ENCODE assay signal across 8 cellular contexts in genomic region chr20:45971675-45972499, GRCh38. TPM values are rescaled to one million over a fixed set of nuclear protein-coding genes. Genes with fewer than 3 reads are reported as not detected.
DNase-seq lines count a peak whose midpoint lies in the region; ATAC-seq and TF ChIP-seq lines count a peak whose summit lies in the region.

TSS of gene ZNF335 (minus strand) at chr20:45972203. CDS start at chr20:45971410, 793 bp downstream.

- no peak for TF ChIP-seq CTCF in C4-2B (conservative IDR thresholded peaks at IDR 0.05)

- DNase-seq in NCI-H748 (lab: John Stamatoyannopoulos, UW; ENCODE audit: unreplicated experiment): peak; percentile 92
- peak; percentile 93 for DNase-seq in activated CD4-positive, alpha-beta T cell treated with anti-CD3 and anti-CD28 coated beads, Interleukin-2, amount 50 U/mL, for 1 hour
- peak; percentile 90 for DNase-seq in dedifferentiated amniotic fluid mesenchymal stem cell (ENCODE audit: extremely low spot score)
- DNase-seq in left lobe of liver (ENCODE audit: low spot score): peak; percentile 96
- DNase-seq in stimulated activated CD4-positive, alpha-beta T cell treated with anti-CD3 and anti-CD28 coated beads, Interleukin-2, amount 100 ng/mL, for 4 hours (ENCODE audit: low read depth): peak; percentile 90

- ATAC-seq in GM19351 (IDR thresholded peaks at IDR 0.05; ENCODE audit: unreplicated experiment) (peak; percentile 54), HG03521 (IDR thresholded peaks at IDR 0.05; ENCODE audit: unreplicated experiment) (peak; percentile 74), left lobe of liver (peak; percentile 89)

- peak within 1 kb of the TSS; percentile 98 for H3K27ac ChIP-seq in C4-2B

RNA-seq across cellular contexts. Expression of gene ZNF335, which starts in this region (rescaled TPM):
- total RNA-seq in left lobe of liver: 7.6 TPM

Comparison
In these comparisons a context has a peak if more than half of its experiments do, and no peak if none do; other contexts are left out.
1. Peak in every context shown above with its lines: DNase-seq, ATAC-seq and H3K27ac ChIP-seq.